Comparison of ENCODE assay signal across 8 cellular contexts in genomic region chr17:8832711-8833352, GRCh38. TPM values are rescaled to one million over a fixed set of nuclear protein-coding genes. Genes with fewer than 3 reads are reported as not detected.
DNase-seq lines count a peak whose midpoint lies in the region; ATAC-seq and TF ChIP-seq lines count a peak whose summit lies in the region.

No MANE protein-coding gene starts in this region.

- RAD21 ChIA-PET in HCT116 (lab: Charles Lee; ENCODE audit: low non-redundant PET in 1 of 2, low total read pairs in 2 of 2, uncharacterized antibody in 2 of 2, unreplicated experiment in 2 of 2) = interaction anchor here (0.6 to 0.7 kb wide), 2 partner anchors 424 to 449 kb away, joined by 3 to 5 read pairs; no protein-coding TSS in a partner anchor

- H3K27ac ChIP-seq in AG04450 (ENCODE audit: low read depth, low read length) (no peak overlapping the region), HCT116 (ENCODE audit: low read depth, low read length) (no peak overlapping the region)

- H3K9me3 ChIP-seq in AG04450 (ENCODE audit: control insufficient read depth, insufficient read depth, low read length) (peaks cover 13% of the 10 kb centered on the region; the same call in 1 of the 2 replicates), HCT116 (ENCODE audit: control insufficient read depth in 1 of 2, insufficient read depth in 1 of 2, low read depth in 1 of 2, low read length in 2 of 2) (no peaks in the 10 kb centered on the region)

- DNase-seq in AG04450 (ENCODE audit: low read depth, low spot score) (no peak), HCT116 (ENCODE audit: low read depth, low spot score) (peak; percentile 12), kidney epithelial cell (ENCODE audit: low read depth) (no peak), SKM-1 (lab: John Stamatoyannopoulos, UW; ENCODE audit: unreplicated experiment) (no peak)
- peak; percentile 90 for DNase-seq in activated CD8-positive, alpha-beta memory T cell treated with anti-CD3 and anti-CD28 coated beads, Interleukin-2, amount 50 U/mL, for 48 hours

- H4K20me1 ChIP-seq in HCT116 (ENCODE audit: insufficient read depth) = no peaks in the 10 kb centered on the region

- no peak overlapping the region for H2AFZ ChIP-seq in HCT116 (ENCODE audit: low read depth, low read length, poor library complexity, severe bottlenecking)

- H3K4me3 ChIP-seq in AG04450 (ENCODE audit: low read depth, low read length) (no peak overlapping the region), HCT116 (replicated peaks in 1 of 2; ENCODE audit: low read depth in 1 of 2, low read length in 2 of 2) (no peak overlapping the region), kidney epithelial cell (ENCODE audit: low read depth, low read length) (no peak overlapping the region)

- H3K27me3 ChIP-seq in AG04450 (ENCODE audit: control insufficient read depth, insufficient read depth, low read length) = no peaks in the 10 kb centered on the region
- no peaks in the 10 kb centered on the region for H3K27me3 ChIP-seq in HCT116 (ENCODE audit: insufficient read depth, low read length)
- peaks cover 7% of the 10 kb centered on the region for H3K27me3 ChIP-seq in kidney epithelial cell (ENCODE audit: control insufficient read depth, insufficient read depth, low read length)

- no peak for TF ChIP-seq POLR2A in HCT116 (IDR thresholded peaks at IDR 0.05; ENCODE audit: borderline replicate concordance, extremely low read depth, insufficient read depth, insufficient read length)

- ATAC-seq in HCT116 (peak; percentile 84), HG03432 (IDR thresholded peaks at IDR 0.05; ENCODE audit: unreplicated experiment) (no peak), HG03565 (IDR thresholded peaks at IDR 0.05; ENCODE audit: unreplicated experiment) (no peak), HG03097 (IDR thresholded peaks at IDR 0.05; ENCODE audit: low FRiP score, unreplicated experiment) (no peak)

- H3K9ac ChIP-seq in HCT116 (ENCODE audit: low read length) = no peak overlapping the region

- H3K9me2 ChIP-seq in HCT116 (ENCODE audit: insufficient read depth) = no peaks in the 10 kb centered on the region

- peak; percentile 61 for TF ChIP-seq RAD21 in HCT116 (IDR thresholded peaks at IDR 0.05; ENCODE audit: low read depth)

- POLR2A ChIA-PET in AG04450 (lab: Yijun Ruan, JAX) (no interaction called here), HCT116 (lab: Charles Lee) (no interaction called here)

- no peaks in the 10 kb centered on the region for H3K4me1 ChIP-seq in HCT116 (ENCODE audit: control insufficient read depth in 1 of 2, insufficient read depth in 2 of 2, low read length in 2 of 2)

- peak; percentile 21 for TF ChIP-seq CTCF in AG04450 (IDR thresholded peaks at IDR 0.05; ENCODE audit: low read depth, low read length)
- peak; percentile 63 to 90 (median 81) for TF ChIP-seq CTCF in HCT116 (IDR thresholded peaks at IDR 0.05 in 2 of 3, conservative IDR thresholded peaks at IDR 0.05 in 1 of 3; ENCODE audit: borderline replicate concordance in 1 of 3, insufficient read depth in 1 of 3, low read depth in 2 of 3, low read length in 2 of 3)
- TF ChIP-seq CTCF in kidney epithelial cell (IDR thresholded peaks at IDR 0.05; ENCODE audit: insufficient read depth, low read length, poor library complexity, severe bottlenecking) = peak; percentile 47

- H3K36me3 ChIP-seq in HCT116 (ENCODE audit: control insufficient read depth in 1 of 2, insufficient read depth in 2 of 2, low read length in 2 of 2) = no peaks in the 10 kb centered on the region
- no peaks in the 10 kb centered on the region for H3K36me3 ChIP-seq in kidney epithelial cell (ENCODE audit: control insufficient read depth, insufficient read depth, low read length)

- no peaks in the 10 kb centered on the region for H3K79me2 ChIP-seq in HCT116 (ENCODE audit: insufficient read depth, low read length)

- CTCF ChIA-PET in AG04450 (lab: Charles Lee) (interaction anchor here (1.1 to 1.3 kb wide), 2 partner anchors 10 to 12 kb away, joined by 3 read pairs; no protein-coding TSS in a partner anchor), HCT116 (lab: Charles Lee) (interaction anchor here (0.7 to 1.3 kb wide), 8 partner anchors 8 to 61 kb away, joined by 3 to 7 read pairs (median 4); no protein-coding TSS in a partner anchor)

- intact Hi-C loops in HCT116 (cut with micrococcal nuclease) = no loop called here

- no TSS peak for BruUV-seq in HCT116 (replicated peaks; lab: Mats Ljungman, UMichigan)

- H3K4me2 ChIP-seq in HCT116 (ENCODE audit: low read length) = peak overlapping the region; percentile 26

TF ChIP-seq in HCT116, 20 proteins besides CTCF, POLR2A, EP300 and RAD21:
- TF ChIP-seq CBX3 (IDR thresholded peaks at IDR 0.05; ENCODE audit: low read depth) (no peak), CEBPB (IDR thresholded peaks at IDR 0.05; ENCODE audit: low read depth) (no peak), SRF (IDR thresholded peaks at IDR 0.05; ENCODE audit: low read depth) (no peak), ELF1 (IDR thresholded peaks at IDR 0.05; ENCODE audit: borderline replicate concordance, low read depth) (no peak), EGR1 (IDR thresholded peaks at IDR 0.05; ENCODE audit: low read depth) (no peak), SP1 (IDR thresholded peaks at IDR 0.05; ENCODE audit: low read depth) (no peak), ZNF274 (IDR thresholded peaks at IDR 0.05; ENCODE audit: low read depth, low read length) (no peak)
- TF ChIP-seq, protein P1, sequence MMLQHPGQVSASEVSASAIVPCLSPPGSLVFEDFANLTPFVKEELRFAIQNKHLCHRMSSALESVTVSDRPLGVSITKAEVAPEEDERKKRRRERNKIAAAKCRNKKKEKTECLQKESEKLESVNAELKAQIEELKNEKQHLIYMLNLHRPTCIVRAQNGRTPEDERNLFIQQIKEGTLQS (IDR thresholded peaks at IDR 0.05) = no peak
- TF ChIP-seq, protein P2, sequence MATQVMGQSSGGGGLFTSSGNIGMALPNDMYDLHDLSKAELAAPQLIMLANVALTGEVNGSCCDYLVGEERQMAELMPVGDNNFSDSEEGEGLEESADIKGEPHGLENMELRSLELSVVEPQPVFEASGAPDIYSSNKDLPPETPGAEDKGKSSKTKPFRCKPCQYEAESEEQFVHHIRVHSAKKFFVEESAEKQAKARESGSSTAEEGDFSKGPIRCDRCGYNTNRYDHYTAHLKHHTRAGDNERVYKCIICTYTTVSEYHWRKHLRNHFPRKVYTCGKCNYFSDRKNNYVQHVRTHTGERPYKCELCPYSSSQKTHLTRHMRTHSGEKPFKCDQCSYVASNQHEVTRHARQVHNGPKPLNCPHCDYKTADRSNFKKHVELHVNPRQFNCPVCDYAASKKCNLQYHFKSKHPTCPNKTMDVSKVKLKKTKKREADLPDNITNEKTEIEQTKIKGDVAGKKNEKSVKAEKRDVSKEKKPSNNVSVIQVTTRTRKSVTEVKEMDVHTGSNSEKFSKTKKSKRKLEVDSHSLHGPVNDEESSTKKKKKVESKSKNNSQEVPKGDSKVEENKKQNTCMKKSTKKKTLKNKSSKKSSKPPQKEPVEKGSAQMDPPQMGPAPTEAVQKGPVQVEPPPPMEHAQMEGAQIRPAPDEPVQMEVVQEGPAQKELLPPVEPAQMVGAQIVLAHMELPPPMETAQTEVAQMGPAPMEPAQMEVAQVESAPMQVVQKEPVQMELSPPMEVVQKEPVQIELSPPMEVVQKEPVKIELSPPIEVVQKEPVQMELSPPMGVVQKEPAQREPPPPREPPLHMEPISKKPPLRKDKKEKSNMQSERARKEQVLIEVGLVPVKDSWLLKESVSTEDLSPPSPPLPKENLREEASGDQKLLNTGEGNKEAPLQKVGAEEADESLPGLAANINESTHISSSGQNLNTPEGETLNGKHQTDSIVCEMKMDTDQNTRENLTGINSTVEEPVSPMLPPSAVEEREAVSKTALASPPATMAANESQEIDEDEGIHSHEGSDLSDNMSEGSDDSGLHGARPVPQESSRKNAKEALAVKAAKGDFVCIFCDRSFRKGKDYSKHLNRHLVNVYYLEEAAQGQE (IDR thresholded peaks at IDR 0.05; ENCODE audit: low read depth) = no peak

RNA-seq across cellular contexts. Expression of gene MFSD6L, which starts 33.7 kb away (rescaled TPM):
- not detected in 2 replicates for polyA plus RNA-seq in AG04450 (2011; rRNA removed)
- polyA minus RNA-seq in AG04450 (2011; rRNA and poly(A)+ RNA removed) = not detected in 2 replicates
- total RNA-seq in HCT116 (2021; ENCODE audit: unreplicated experiment) = not detected
- polyA plus RNA-seq in HCT116 (2012) = not detected in 2 replicates
- total RNA-seq in kidney epithelial cell = 0.27 and 0.54 TPM in 2 replicates

RNA-seq across cellular contexts. Expression of gene PIK3R6, which starts 34.6 kb away (rescaled TPM):
- not detected in 2 replicates for polyA plus RNA-seq in AG04450 (2011; rRNA removed)
- polyA minus RNA-seq in AG04450 (2011; rRNA and poly(A)+ RNA removed) = not detected in 2 replicates
- total RNA-seq in HCT116 (2021; ENCODE audit: unreplicated experiment) (0.07 TPM), kidney epithelial cell (not detected in 2 replicates)
- polyA plus RNA-seq in HCT116 (2012) = 0.04 TPM in 1 of 2 replicates, not detected in the other

Comparison
In these comparisons a context has a peak if more than half of its experiments do, and no peak if none do; other contexts are left out.
1. DNase-seq: peak in HCT116 (single experiment) and activated CD8-positive, alpha-beta memory T cell treated with anti-CD3 and anti-CD28 coated beads, Interleukin-2, amount 50 U/mL, for 48 hours (single experiment); none in AG04450 (single experiment), kidney epithelial cell (single experiment) and SKM-1 (single experiment).
2. CTCF ChIP-seq: peak in every context shown above with its lines; median percentile 81 in HCT116; 47 in kidney epithelial cell; 21 in AG04450.